Comparison of ENCODE assay signal across 13 cellular contexts in genomic region chr17:48003686-48004120, GRCh38. TPM values are rescaled to one million over a fixed set of nuclear protein-coding genes. Genes with fewer than 3 reads are reported as not detected.
DNase-seq lines count a peak whose midpoint lies in the region; ATAC-seq, FAIRE-seq and TF ChIP-seq lines count a peak whose summit lies in the region.
"Had no signal": no experiment of that assay in that cellular context is flagged by ENCODE, and none has a peak within 500 bp of the region (broad histone marks: within the 10 kb centered on the region; RNA-seq: fewer than 3 reads in every experiment).

No MANE protein-coding gene starts in this region.

- ATAC-seq in A549: no peak
- ATAC-seq in GM18505 (IDR thresholded peaks at IDR 0.05; ENCODE audit: unreplicated experiment): no peak
- no peak for ATAC-seq in GM21526 (IDR thresholded peaks at IDR 0.05; ENCODE audit: low FRiP score, unreplicated experiment)

- no peak for TF ChIP-seq RAD21 in A549 (conservative IDR thresholded peaks at IDR 0.05 in 1 of 2, IDR thresholded peaks at IDR 0.05 in 1 of 2)

- WGBS in A549 (ENCODE audit: missing lambda C conversion rate): 97% methylated on average over 8 of the region's 8 CpGs

- H3K27me3 ChIP-seq in HL-60 (ENCODE audit: insufficient read depth, poor library complexity, severe bottlenecking): no peaks in the 10 kb centered on the region
- H3K27me3 ChIP-seq in NT2/D1 (ENCODE audit: insufficient read depth, insufficient read length): no peaks in the 10 kb centered on the region
- H3K27me3 ChIP-seq: brain microvascular endothelial cell had no signal

- H3K4me2 ChIP-seq in A549: no peak overlapping the region

- H3K4me1 ChIP-seq in A549 (peaks cover 16% of the 10 kb centered on the region), NT2/D1 (ENCODE audit: insufficient read depth, insufficient read length) (peaks cover 26% of the 10 kb centered on the region)

- no peaks in the 10 kb centered on the region for H3K36me3 ChIP-seq in NT2/D1 (ENCODE audit: insufficient read depth, insufficient read length, low read length)
- H3K36me3 ChIP-seq: brain microvascular endothelial cell had no signal

- no peak for FAIRE-seq in A549 (lab: Jason Lieb, UNC)

- TF ChIP-seq CTCF in A549 (IDR thresholded peaks at IDR 0.05) (no peak), HL-60 (IDR thresholded peaks at IDR 0.05; ENCODE audit: insufficient read depth, low read length) (no peak)

- H3K4me3 ChIP-seq in A549 (no peak overlapping the region), HL-60 (replicated peaks; ENCODE audit: insufficient read depth, low read length) (no peak overlapping the region), NT2/D1 (ENCODE audit: insufficient read length, low read depth) (no peak overlapping the region), iPS-18c (ENCODE audit: insufficient read depth, low read depth, low read length) (0 out of 2 replicates have a peak overlapping the region, but pooled peaks have one; percentile 0)

- H3K9me3 ChIP-seq in A549 (no peaks in the 10 kb centered on the region), NT2/D1 (ENCODE audit: insufficient read depth, low read length) (no peaks in the 10 kb centered on the region), iPS-18c (ENCODE audit: control insufficient read depth, insufficient read depth, low read length) (no peaks in the 10 kb centered on the region)

- POLR2A ChIA-PET in A549 (lab: Yijun Ruan, JAX): interaction anchor here (1.5 kb wide), 1 partner anchor 33 kb away, joined by 4 read pairs; the partner anchor contains the start of gene CDK5RAP3

- H3K27ac ChIP-seq in A549: peak overlapping the region; percentile 75 to 84; a peak in 4 of 6 replicates
- H3K27ac ChIP-seq in HL-60 (replicated peaks): peak overlapping the region; percentile 75; the same call in 1 of the 2 replicates
- H3K27ac ChIP-seq: KMS-11 had no signal

- no peak for TF ChIP-seq EP300 in A549 (IDR thresholded peaks at IDR 0.05)

- CTCF ChIA-PET in A549 (lab: Yijun Ruan, JAX): interaction anchor here (0.5 to 12.2 kb wide), 10 partner anchors 9 to 161 kb away, joined by 3 to 159 read pairs (median 8); partner anchors contain the start of gene CDK5RAP3

- H3K9ac ChIP-seq in NT2/D1 (ENCODE audit: insufficient read length, low read depth): peak overlapping the region; percentile 51
- H3K9ac ChIP-seq: KMS-11 had no signal

- DNase-seq in A549 (ENCODE audit: low read depth in 1 of 2, low spot score in 1 of 2) (no peak), HL-60 (ENCODE audit: low read depth in 1 of 2, low spot score in 1 of 2) (no peak), NT2/D1 (ENCODE audit: low read depth, low spot score) (no peak), cortex of kidney (lab: John Stamatoyannopoulos, UW) (no peak)
- no peak for DNase-seq in activated effector memory CD4-positive, alpha-beta T cell treated with Interleukin-2 at 50 U/mL for 16 hours
- DNase-seq: C1 segment of cervical spinal cord; NK-92 treated with Interleukin-12 subunit alpha and Interleukin-12 subunit beta, amount 100 ng/mL, for 24 hours; T-helper 9 cell had no signal

- TF ChIP-seq POLR2A in A549 (IDR thresholded peaks at IDR 0.05; ENCODE audit: low read length): no peak
- no peak for TF ChIP-seq POLR2A in GM18505 (IDR thresholded peaks at IDR 0.05; ENCODE audit: borderline replicate concordance, extremely low read depth, insufficient read depth, insufficient read length)

TF ChIP-seq in A549, 52 proteins besides CTCF, POLR2A, EP300 and RAD21:
- TF ChIP-seq FOSB (CRISPR knock-in tag; IDR thresholded peaks at IDR 0.05) (no peak), E2F6 (IDR thresholded peaks at IDR 0.05; ENCODE audit: borderline replicate concordance, low read depth) (no peak), CBX8 (IDR thresholded peaks at IDR 0.05) (no peak), JUN (IDR thresholded peaks at IDR 0.05) (no peak), ZNF302 (CRISPR knock-in tag; IDR thresholded peaks at IDR 0.05) (no peak), TP53 (CRISPR knock-in tag; IDR thresholded peaks at IDR 0.05) (no peak), MAZ (IDR thresholded peaks at IDR 0.05; ENCODE audit: borderline replicate concordance, low read depth, low read length) (no peak), NPAS2 (CRISPR knock-in tag; IDR thresholded peaks at IDR 0.05; ENCODE audit: borderline replicate concordance) (no peak), EHMT2 (IDR thresholded peaks at IDR 0.05; ENCODE audit: low read depth) (no peak), HOXB5 (CRISPR knock-in tag; IDR thresholded peaks at IDR 0.05) (no peak), SMC3 (IDR thresholded peaks at IDR 0.05) (no peak), HDAC2 (IDR thresholded peaks at IDR 0.05) (no peak), MYC (IDR thresholded peaks at IDR 0.05; ENCODE audit: borderline replicate concordance, low read length) (no peak), HOXB13 (CRISPR knock-in tag; IDR thresholded peaks at IDR 0.05; ENCODE audit: low read depth) (no peak), NFE2L2 (conservative IDR thresholded peaks at IDR 0.05; ENCODE audit: low read length) (no peak), ZSCAN20 (CRISPR knock-in tag; IDR thresholded peaks at IDR 0.05) (no peak)

RNA-seq across cellular contexts. Expression of gene CDK5RAP3, which starts 32.8 kb away (rescaled TPM):
- polyA plus RNA-seq in A549 (2011; rRNA removed): 124 and 179 TPM in 2 replicates
- 114 and 128 TPM in 2 replicates for polyA plus RNA-seq in A549 (2012; cell fraction: cytosol; rRNA removed)
- polyA plus RNA-seq in A549 (2012; cell fraction: nucleus; rRNA removed): 796 and 944 TPM in 2 replicates
- polyA plus RNA-seq in A549 (2017; fragmentation: RNase III; extraction: RNeasy Plus Mini Kit Qiagen cat#74134 plus additional on column Dnase treatment): 135 to 165 TPM (median 164 TPM) in 3 replicates
- polyA minus RNA-seq in A549 (2011; rRNA and poly(A)+ RNA removed): 99.5 and 169 TPM in 2 replicates

RNA-seq across cellular contexts. Expression of gene COPZ2, which starts 33.9 kb away (rescaled TPM):
- polyA plus RNA-seq in A549 (2011; rRNA removed) (19.1 and 19.3 TPM in 2 replicates), A549 (2017; fragmentation: RNase III; extraction: RNeasy Plus Mini Kit Qiagen cat#74134 plus additional on column Dnase treatment) (10.6 to 11.0 TPM (median 10.9 TPM) in 3 replicates)
- 12.3 and 13.7 TPM in 2 replicates for polyA plus RNA-seq in A549 (2012; cell fraction: cytosol; rRNA removed)
- 7.1 and 11.4 TPM in 2 replicates for polyA plus RNA-seq in A549 (2012; cell fraction: nucleus; rRNA removed)
- 12.7 and 13.4 TPM in 2 replicates for polyA minus RNA-seq in A549 (2011; rRNA and poly(A)+ RNA removed)

RNA-seq across cellular contexts. Expression of gene NFE2L1, which starts 44.5 kb away (rescaled TPM):
- 241 and 283 TPM in 2 replicates for polyA plus RNA-seq in A549 (2011; rRNA removed)
- polyA plus RNA-seq in A549 (2012; cell fraction: cytosol; rRNA removed): 75.7 and 97.7 TPM in 2 replicates
- polyA plus RNA-seq in A549 (2012; cell fraction: nucleus; rRNA removed): 151 and 159 TPM in 2 replicates
- 104 to 111 TPM (median 108 TPM) in 3 replicates for polyA plus RNA-seq in A549 (2017; fragmentation: RNase III; extraction: RNeasy Plus Mini Kit Qiagen cat#74134 plus additional on column Dnase treatment)
- 151 and 163 TPM in 2 replicates for polyA minus RNA-seq in A549 (2011; rRNA and poly(A)+ RNA removed)

RNA-seq across cellular contexts. Expression of gene PRR15L, which starts 46.0 kb away (rescaled TPM):
- polyA plus RNA-seq in A549 (2011; rRNA removed) (2.2 and 3.7 TPM in 2 replicates), A549 (2017; fragmentation: RNase III; extraction: RNeasy Plus Mini Kit Qiagen cat#74134 plus additional on column Dnase treatment) (0.88 to 1.6 TPM (median 1.1 TPM) in 3 replicates)
- 0.25 and 0.36 TPM in 2 replicates for polyA plus RNA-seq in A549 (2012; cell fraction: cytosol; rRNA removed)
- 0.26 and 0.31 TPM in 2 replicates for polyA plus RNA-seq in A549 (2012; cell fraction: nucleus; rRNA removed)
- 2.3 and 3.1 TPM in 2 replicates for polyA minus RNA-seq in A549 (2011; rRNA and poly(A)+ RNA removed)
